1 cellular context compared by ENCODE assay signal in the genomic region with DNA sequence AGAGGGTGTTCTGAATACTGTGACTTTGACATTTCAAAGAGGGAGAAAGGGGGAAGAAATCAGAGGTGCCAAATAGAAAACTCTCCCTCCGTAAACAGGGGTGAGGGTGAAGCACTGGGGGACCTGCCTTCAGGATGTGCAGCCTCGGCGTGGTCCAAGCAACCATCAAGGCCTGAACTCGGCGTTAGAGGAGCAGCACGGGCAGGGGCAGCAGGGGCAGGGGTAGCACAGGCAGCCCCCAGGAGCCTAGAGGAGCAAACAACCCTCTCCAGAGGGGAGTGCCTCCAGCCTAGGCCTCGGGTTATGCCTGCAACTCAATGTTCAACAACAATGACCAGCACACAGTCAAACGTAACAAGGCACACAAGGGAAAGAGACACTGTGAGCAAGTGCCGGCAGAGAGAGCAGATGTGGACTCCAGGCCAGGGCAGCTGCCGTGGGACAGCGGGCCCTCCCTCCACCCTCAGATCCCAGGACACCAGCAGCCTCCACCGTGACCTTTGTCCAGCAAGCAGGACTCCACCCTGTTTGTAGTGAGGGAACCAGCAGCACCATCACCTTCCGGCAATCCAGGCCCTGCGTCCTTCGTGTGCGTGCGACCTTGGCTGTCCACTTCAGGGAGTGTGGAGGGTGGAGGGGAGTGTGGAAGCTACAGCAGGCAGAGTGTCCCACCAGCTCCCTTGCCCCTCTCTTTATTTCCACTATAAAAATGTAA.
A peak's percentile ranks its signal among the peaks of the same experiment; 100 is the strongest.
TF ChIP-seq lines count a peak whose summit lies in the region.

No MANE protein-coding gene starts in this region.

TF ChIP-seq in K562, 482 proteins besides CTCF, POLR2A, EP300 and RAD21:
- TF ChIP-seq CBX5 (IDR thresholded peaks at IDR 0.05; ENCODE audit: borderline replicate concordance, low read depth) (peak; percentile 91), ZNF830 (CRISPR knock-in tag; IDR thresholded peaks at IDR 0.05) (no peak), CBX3 (IDR thresholded peaks at IDR 0.05; ENCODE audit: borderline replicate concordance in 1 of 2, low read length in 2 of 2) (peak in 1 of 2 experiments; percentile 83; a peak in 2 of 3 replicates), PML (IDR thresholded peaks at IDR 0.05; ENCODE audit: low read length) (no peak), TRIM28 (IDR thresholded peaks at IDR 0.05) (peak; percentile 52; the same call in 1 of the 2 replicates), CXXC5 (CRISPR knock-in tag; IDR thresholded peaks at IDR 0.05) (no peak), MYBL2 (IDR thresholded peaks at IDR 0.05; ENCODE audit: low read depth) (no peak), MYBL2 (CRISPR knock-in tag; IDR thresholded peaks at IDR 0.05; ENCODE audit: borderline replicate concordance) (no peak), ZNF41 (CRISPR knock-in tag; conservative IDR thresholded peaks at IDR 0.05) (peak; percentile 100), CBX1 (IDR thresholded peaks at IDR 0.05; ENCODE audit: low read depth) (0 out of 2 replicates have a peak, but pooled peaks have one; percentile 56), SMARCE1 (IDR thresholded peaks at IDR 0.05) (no peak), RCOR1 (IDR thresholded peaks at IDR 0.05; ENCODE audit: borderline replicate concordance in 1 of 2, low read depth in 2 of 2, low read length in 2 of 2) (no peak), RBM14 (IDR thresholded peaks at IDR 0.05; ENCODE audit: borderline replicate concordance, insufficient read depth, low read depth, low read length) (no peak), ZMIZ1 (IDR thresholded peaks at IDR 0.05; ENCODE audit: low read depth in 2 of 2, low read length in 2 of 2) (no peak), ZNF780A (CRISPR knock-in tag; IDR thresholded peaks at IDR 0.05) (no peak), CREM (IDR thresholded peaks at IDR 0.05; ENCODE audit: low read depth) (0 out of 2 replicates have a peak, but pooled peaks have one; percentile 7), ZNF347 (CRISPR knock-in tag; IDR thresholded peaks at IDR 0.05; ENCODE audit: low read depth) (no peak)
- TF ChIP-seq, protein P1, sequence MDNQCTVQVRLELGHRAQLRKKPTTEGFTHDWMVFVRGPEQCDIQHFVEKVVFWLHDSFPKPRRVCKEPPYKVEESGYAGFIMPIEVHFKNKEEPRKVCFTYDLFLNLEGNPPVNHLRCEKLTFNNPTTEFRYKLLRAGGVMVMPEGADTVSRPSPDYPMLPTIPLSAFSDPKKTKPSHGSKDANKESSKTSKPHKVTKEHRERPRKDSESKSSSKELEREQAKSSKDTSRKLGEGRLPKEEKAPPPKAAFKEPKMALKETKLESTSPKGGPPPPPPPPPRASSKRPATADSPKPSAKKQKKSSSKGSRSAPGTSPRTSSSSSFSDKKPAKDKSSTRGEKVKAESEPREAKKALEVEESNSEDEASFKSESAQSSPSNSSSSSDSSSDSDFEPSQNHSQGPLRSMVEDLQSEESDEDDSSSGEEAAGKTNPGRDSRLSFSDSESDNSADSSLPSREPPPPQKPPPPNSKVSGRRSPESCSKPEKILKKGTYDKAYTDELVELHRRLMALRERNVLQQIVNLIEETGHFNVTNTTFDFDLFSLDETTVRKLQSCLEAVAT (IDR thresholded peaks at IDR 0.05) = no peak
